12 cellular contexts compared by ENCODE assay signal in genomic region chr7:29145553-29146081, GRCh38. TPM values are rescaled to one million over a fixed set of nuclear protein-coding genes. Genes with fewer than 3 reads are reported as not detected.
DNase-seq lines count a peak whose midpoint lies in the region; ATAC-seq and TF ChIP-seq lines count a peak whose summit lies in the region.
"Had no signal": no experiment of that assay in that cellular context is flagged by ENCODE, and none has a peak within 500 bp of the region (broad histone marks: within the 10 kb centered on the region; RNA-seq: fewer than 3 reads in every experiment).

No MANE protein-coding gene starts in this region.

- H2AK5ac ChIP-seq in mesendoderm (ENCODE audit: low read length) = no peak overlapping the region

- H2BK5ac ChIP-seq in mesendoderm (ENCODE audit: low read length) = no peak overlapping the region

- H3K4me2 ChIP-seq in mesendoderm (ENCODE audit: low read length) = peak overlapping the region; percentile 98
- no peak overlapping the region for H3K4me2 ChIP-seq in Karpas-422 (ENCODE audit: low read depth, low read length, poor library complexity, severe bottlenecking)

- H4K20me1 ChIP-seq in Karpas-422 (ENCODE audit: insufficient read depth, low read depth, low read length) = no peaks in the 10 kb centered on the region

- no peaks in the 10 kb centered on the region for H3K79me1 ChIP-seq in mesendoderm (ENCODE audit: low read length)

- H3K9me3 ChIP-seq in thoracic aorta = no peaks in the 10 kb centered on the region
- H3K9me3 ChIP-seq in Karpas-422 (ENCODE audit: low read length) = no peaks in the 10 kb centered on the region

- H2BK120ac ChIP-seq in mesendoderm (ENCODE audit: low read depth, low read length) = no peak overlapping the region

- H2AFZ ChIP-seq in Karpas-422 (ENCODE audit: low read length) = no peak overlapping the region

- H3K27me3 ChIP-seq in mesendoderm (ENCODE audit: insufficient read depth, low read length, poor library complexity) (no peaks in the 10 kb centered on the region), thoracic aorta (replicated peaks; ENCODE audit: insufficient read depth) (no peaks in the 10 kb centered on the region), Karpas-422 (ENCODE audit: low read length) (no peaks in the 10 kb centered on the region)

- H3K4me3 ChIP-seq in mesendoderm (ENCODE audit: low read length) (peak overlapping the region; percentile 79), thoracic aorta (peak overlapping the region; percentile 68), Karpas-422 (ENCODE audit: low read length) (no peak overlapping the region)

- H3K9me2 ChIP-seq in Karpas-422 (replicated peaks; ENCODE audit: insufficient read depth, low read length) = no peaks in the 10 kb centered on the region

- peak overlapping the region; percentile 90 for H3K9ac ChIP-seq in mesendoderm (ENCODE audit: low read length)
- H3K9ac ChIP-seq in Karpas-422 (ENCODE audit: low read length) = no peak overlapping the region

- H3K18ac ChIP-seq in mesendoderm (ENCODE audit: low read length) = no peak overlapping the region

- H4K5ac ChIP-seq in mesendoderm (ENCODE audit: low read length) = no peak overlapping the region

- H3K4me1 ChIP-seq in mesendoderm (ENCODE audit: control insufficient read depth, low read depth, low read length) (peaks cover 3% of the 10 kb centered on the region), thoracic aorta (ENCODE audit: control insufficient read depth in 1 of 2, low read depth in 2 of 2) (no peaks in the 10 kb centered on the region), Karpas-422 (ENCODE audit: low read length) (peaks cover 9% of the 10 kb centered on the region)

- no peak overlapping the region for H2BK15ac ChIP-seq in mesendoderm (replicated peaks; ENCODE audit: low read depth)

- no peak overlapping the region for H3K27ac ChIP-seq in mesendoderm (ENCODE audit: low read depth, low read length)
- H3K27ac ChIP-seq in thoracic aorta = no peak overlapping the region
- no peak overlapping the region for H3K27ac ChIP-seq in Karpas-422 (ENCODE audit: low read length)
- H3K27ac ChIP-seq: 22Rv1 had no signal

- TF ChIP-seq CTCF in thoracic aorta (IDR thresholded peaks at IDR 0.05) = no peak

- DNase-seq in DMS53 (lab: John Stamatoyannopoulos, UW) (peak; percentile 50), DMS53 treated with DMSO at 0.1 percent for 48 hours (lab: John Stamatoyannopoulos, UW; ENCODE audit: unreplicated experiment) (no peak), cerebellar cortex (ENCODE audit: low spot score) (peak; percentile 25), mesendoderm (no peak), thoracic aorta (ENCODE audit: low spot score) (no peak), Karpas-422 (no peak), NCI-H1048 (lab: John Stamatoyannopoulos, UW) (no peak), sciatic nerve (ENCODE audit: low spot score) (no peak)
- DNase-seq: activated CD4-positive, alpha-beta T cell treated with anti-CD3 and anti-CD28 coated beads for 4 hours; GF-D8; stimulated activated naive CD4-positive, alpha-beta T cell treated with Interleukin-2 at 50 U/mL for 16 hours had no signal

- peak overlapping the region; percentile 93 for H3K56ac ChIP-seq in mesendoderm (ENCODE audit: low read length)

- peak overlapping the region; percentile 52 for H3K23ac ChIP-seq in mesendoderm (ENCODE audit: low read length)

- no peak overlapping the region for H3K4ac ChIP-seq in mesendoderm (ENCODE audit: low read depth, low read length)

- H4K8ac ChIP-seq in mesendoderm (ENCODE audit: low read depth, low read length) = no peak overlapping the region

- H3K79me2 ChIP-seq in mesendoderm (ENCODE audit: control insufficient read depth, insufficient read depth, low read length) (no peaks in the 10 kb centered on the region), Karpas-422 (ENCODE audit: low read length) (no peaks in the 10 kb centered on the region)

- no CpG with 5 or more reads among the region's 9 CpGs for WGBS in mesendoderm (ENCODE audit: extremely low coverage, insufficient coverage, low lambda C conversion rate)

- intact Hi-C loops in sciatic nerve (cut with DNase I) = no loop called here

- no peaks in the 10 kb centered on the region for H3K36me3 ChIP-seq in mesendoderm (ENCODE audit: control insufficient read depth, insufficient read depth, low read length)
- no peaks in the 10 kb centered on the region for H3K36me3 ChIP-seq in thoracic aorta
- no peaks in the 10 kb centered on the region for H3K36me3 ChIP-seq in Karpas-422 (ENCODE audit: insufficient read depth, low read length)

- no peak for ATAC-seq in thoracic aorta (ENCODE audit: insufficient number of reproducible peaks, low FRiP score, low read depth)
- ATAC-seq in sciatic nerve = no peak

RNA-seq across cellular contexts. Expression of gene CPVL, which starts 0.7 kb away (rescaled TPM):
- polyA plus RNA-seq in mesendoderm (2013, experiment 1 of 2) = 45.4 TPM
- polyA plus RNA-seq in mesendoderm (2013, experiment 2 of 2) = 45.8 TPM
- total RNA-seq in thoracic aorta (10 to 100 TPM; 21.0 to 22.9 TPM), sciatic nerve (21.5 TPM)
- not detected in 2 replicates for total RNA-seq in Karpas-422 (2014; rRNA removed; shearing (Covaris generic); ENCODE audit: low replicate concordance)

RNA-seq across cellular contexts. Expression of gene CHN2, which starts 49.0 kb away (rescaled TPM):
- polyA plus RNA-seq in mesendoderm (2013, experiment 1 of 2) = 7.2 TPM
- 5.3 TPM for polyA plus RNA-seq in mesendoderm (2013, experiment 2 of 2)
- 10 to 100 TPM; 22.6 to 44.7 TPM for total RNA-seq in thoracic aorta
- total RNA-seq in Karpas-422 (2014; rRNA removed; shearing (Covaris generic); ENCODE audit: low replicate concordance) = 3.3 and 9.1 TPM in 2 replicates
- 10.9 TPM for total RNA-seq in sciatic nerve

Comparison
In these comparisons a context has a peak if more than half of its experiments do, and no peak if none do; other contexts are left out.
1. DNase-seq: peak in DMS53 (single experiment) and cerebellar cortex (single experiment); none in DMS53 treated with DMSO at 0.1 percent for 48 hours (single experiment), mesendoderm (single experiment), thoracic aorta (single experiment), Karpas-422 (single experiment), NCI-H1048 (single experiment) and sciatic nerve (single experiment).
2. RNA of gene CPVL, which starts 0.7 kb away (total RNA-seq): 21.0 to 22.9 TPM in thoracic aorta and 21.5 TPM in sciatic nerve (single experiment); not detected in Karpas-422; every median in the first group is over 10 times any median in the second.